ENCODE assay signal across 12 cellular contexts in genomic region chr14:99522457-99522891, GRCh38. TPM values are rescaled to one million over a fixed set of nuclear protein-coding genes. Genes with fewer than 3 reads are reported as not detected.
DNase-seq lines count a peak whose midpoint lies in the region; ATAC-seq and TF ChIP-seq lines count a peak whose summit lies in the region.
"Had no signal": no experiment of that assay in that cellular context is flagged by ENCODE, and none has a peak within 500 bp of the region (broad histone marks: within the 10 kb centered on the region; RNA-seq: fewer than 3 reads in every experiment).

No MANE protein-coding gene starts in this region.

- H3K27ac ChIP-seq in mesenchymal stem cell (ENCODE audit: low read length, poor library complexity, severe bottlenecking) = no peak overlapping the region

- no peak overlapping the region for H3K14ac ChIP-seq in mesenchymal stem cell (ENCODE audit: low read length in 2 of 2)

- H2BK120ac ChIP-seq in mesenchymal stem cell (ENCODE audit: low read depth, low read length) = peak overlapping the region; percentile 46

- H3K4me3 ChIP-seq in BE2C (ENCODE audit: low read depth, low read length) (no peak overlapping the region), mesenchymal stem cell (ENCODE audit: insufficient read depth in 1 of 2, low read depth in 1 of 2, low read length in 2 of 2) (no peak overlapping the region)

- intact Hi-C loops in CD14-positive monocyte (cut with micrococcal nuclease) = loop anchor here in 1 of 2 donors (5.0 kb wide), 1 partner anchor 360 kb away; no protein-coding TSS in a partner anchor

- H3K4me1 ChIP-seq in BE2C = peaks cover 25% of the 10 kb centered on the region
- peaks cover 48% of the 10 kb centered on the region for H3K4me1 ChIP-seq in mesenchymal stem cell (ENCODE audit: control insufficient read depth, insufficient read depth, low read depth, low read length)

- DNase-seq in BE2C (peak; percentile 51), NCI-H1092 treated with DMSO at 0.1 percent for 48 hours (lab: John Stamatoyannopoulos, UW) (peak; percentile 33), dermis blood vessel endothelial cell (peak; percentile 59), mesenchymal stem cell (peak; percentile 81), CD1c-positive myeloid dendritic cell (ENCODE audit: extremely low spot score) (no peak), CD14-positive monocyte (ENCODE audit: low spot score) (no peak)
- DNase-seq in stimulated activated CD8-positive, alpha-beta memory T cell treated with anti-CD3 and anti-CD28 coated beads, Interleukin-4, amount 100 ng/mL, for 48 hours = no peak
- DNase-seq: activated B cell treated with CpG ODN at 0.5 μM for 24 hours; DMS153; NCI-H345; stimulated activated CD4-positive, alpha-beta T cell treated with anti-CD3 and anti-CD28 coated beads, Interleukin-2, amount 100 ng/mL, for 24 hours had no signal

- no peak overlapping the region for H2AK5ac ChIP-seq in mesenchymal stem cell (ENCODE audit: low read length, severe bottlenecking)

- H3K4me3 Mint-ChIP-seq in CD14-positive monocyte = no peak overlapping the region
- H3K4me3 Mint-ChIP-seq: activated B cell treated with CpG ODN at 0.5 μM for 24 hours had no signal

- H3K36me3 ChIP-seq in BE2C (peaks cover 27% of the 10 kb centered on the region), mesenchymal stem cell (ENCODE audit: control insufficient read depth in 1 of 2, insufficient read depth in 2 of 2, low read depth in 1 of 2, low read length in 2 of 2) (no peaks in the 10 kb centered on the region)

- H3K27me3 ChIP-seq in BE2C = no peaks in the 10 kb centered on the region
- H3K27me3 ChIP-seq in mesenchymal stem cell (ENCODE audit: control insufficient read depth in 1 of 2, insufficient read depth in 1 of 2, low read length in 2 of 2) = peaks cover 0 to 4% of the 10 kb centered on the region in 2 experiments

- peak overlapping the region in 1 of 2 experiments; percentile 15 for H2BK12ac ChIP-seq in mesenchymal stem cell (ENCODE audit: low read length in 2 of 2)

- H2AFZ ChIP-seq in mesenchymal stem cell (ENCODE audit: low read depth, low read length) = no peak overlapping the region

- no peak overlapping the region for H3K23ac ChIP-seq in mesenchymal stem cell (ENCODE audit: low read length in 2 of 2)

- H3K4me2 ChIP-seq in mesenchymal stem cell (ENCODE audit: low read length, poor library complexity, severe bottlenecking) = no peak overlapping the region

- peak overlapping the region; percentile 95 for H4K8ac ChIP-seq in mesenchymal stem cell (ENCODE audit: low read length)

- no peak overlapping the region for H3K27ac Mint-ChIP-seq in CD14-positive monocyte
- H3K27ac Mint-ChIP-seq: activated B cell treated with CpG ODN at 0.5 μM for 24 hours had no signal

- peaks cover 0 to 7% (median 3%) of the 10 kb centered on the region in 3 donors for H3K27me3 Mint-ChIP-seq in CD14-positive monocyte (ENCODE audit: low read depth in 3 of 3)
- H3K27me3 Mint-ChIP-seq: activated B cell treated with CpG ODN at 0.5 μM for 24 hours had no signal

- WGBS in mesenchymal stem cell = 4% methylated on average over 10 of the region's 12 CpGs

- H2BK15ac ChIP-seq in mesenchymal stem cell (ENCODE audit: low read depth, poor library complexity, severe bottlenecking) = no peak overlapping the region

- H2BK5ac ChIP-seq in mesenchymal stem cell (ENCODE audit: low read depth, low read length, poor library complexity, severe bottlenecking) = no peak overlapping the region

- TF ChIP-seq CTCF in BE2C (IDR thresholded peaks at IDR 0.05; ENCODE audit: low read depth, low read length) (no peak), CD14-positive monocyte (IDR thresholded peaks at IDR 0.05) (no peak)

- no peaks in the 10 kb centered on the region for H3K4me1 Mint-ChIP-seq in CD14-positive monocyte

- peak overlapping the region; percentile 34 for H4K91ac ChIP-seq in mesenchymal stem cell (ENCODE audit: low read length)

- no peak for ATAC-seq in GM21786 (IDR thresholded peaks at IDR 0.05; ENCODE audit: unreplicated experiment)

- no peaks in the 10 kb centered on the region for H3K36me3 Mint-ChIP-seq in CD14-positive monocyte

- no peaks in the 10 kb centered on the region for H3K79me1 ChIP-seq in mesenchymal stem cell (replicated peaks; ENCODE audit: low read length, poor library complexity, severe bottlenecking)

- H3K9me3 ChIP-seq in BE2C = no peaks in the 10 kb centered on the region
- H3K9me3 ChIP-seq in mesenchymal stem cell (ENCODE audit: control insufficient read depth, low read length) = no peaks in the 10 kb centered on the region

- peak overlapping the region; percentile 49 to 50 for H3K4ac ChIP-seq in mesenchymal stem cell (ENCODE audit: low read depth in 1 of 2, low read length in 2 of 2)

- H3K9me3 Mint-ChIP-seq in CD14-positive monocyte = no peaks in the 10 kb centered on the region
- H3K9me3 Mint-ChIP-seq: activated B cell treated with CpG ODN at 0.5 μM for 24 hours had no signal

- peak overlapping the region; percentile 15 for H3K9ac ChIP-seq in mesenchymal stem cell (ENCODE audit: low read length)

- H3K18ac ChIP-seq in mesenchymal stem cell (ENCODE audit: low read depth in 1 of 2, low read length in 2 of 2) = peak overlapping the region; percentile 79 to 82

RNA-seq across cellular contexts. Expression of gene CCNK, which starts 41.3 kb away (rescaled TPM):
- 59.7 TPM for polyA plus RNA-seq in BE2C (2012; ENCODE audit: insufficient read depth, insufficient read length, low read depth)
- 25.7 and 36.7 TPM in 2 replicates for total RNA-seq in dermis blood vessel endothelial cell
- 60.7 TPM for polyA plus RNA-seq in mesenchymal stem cell (2013, experiment 1 of 2)
- 59.2 TPM for polyA plus RNA-seq in mesenchymal stem cell (2013, experiment 2 of 2)
- 10 to 100 TPM in 1 of 2 donors, 1 to 10 TPM in 1; 7.7 to 14.7 TPM for polyA plus RNA-seq in CD14-positive monocyte

RNA-seq across cellular contexts. Expression of gene SETD3, which starts 41.8 kb away (rescaled TPM):
- polyA plus RNA-seq in BE2C (2012; ENCODE audit: insufficient read depth, insufficient read length, low read depth) = 46.4 TPM
- total RNA-seq in dermis blood vessel endothelial cell = 69.8 and 82.7 TPM in 2 replicates
- polyA plus RNA-seq in mesenchymal stem cell (2013, experiment 1 of 2) = 32.0 TPM
- polyA plus RNA-seq in mesenchymal stem cell (2013, experiment 2 of 2) = 31.1 TPM
- polyA plus RNA-seq in CD14-positive monocyte = 10 to 100 TPM; 38.7 to 39.5 TPM

Comparison
In these comparisons a context has a peak if more than half of its experiments do, and no peak if none do; other contexts are left out.
1. DNase-seq: peak in BE2C (single experiment), NCI-H1092 treated with DMSO at 0.1 percent for 48 hours (single experiment), dermis blood vessel endothelial cell (single experiment) and mesenchymal stem cell (single experiment); none in CD1c-positive myeloid dendritic cell (single experiment), stimulated activated CD8-positive, alpha-beta memory T cell treated with anti-CD3 and anti-CD28 coated beads, Interleukin-4, amount 100 ng/mL, for 48 hours (single experiment) and CD14-positive monocyte (single experiment).